Comparison of ENCODE assay signal across 1 cellular context in genomic region chr17:21287703-21288449, GRCh38.
TF ChIP-seq lines count a peak whose summit lies in the region.

No MANE protein-coding gene starts in this region.

TF ChIP-seq in HepG2, 621 proteins besides CTCF, POLR2A, EP300 and RAD21 (continued from another document and continues in another):
- TF ChIP-seq FOXO4 (CRISPR knock-in tag; conservative IDR thresholded peaks at IDR 0.05) (no peak), ZNF121 (CRISPR knock-in tag; IDR thresholded peaks at IDR 0.05) (peak; percentile 90), SMARCC2 (IDR thresholded peaks at IDR 0.05) (no peak), ZBTB37 (CRISPR knock-in tag; IDR thresholded peaks at IDR 0.05) (0 out of 2 replicates have a peak, but pooled peaks have one; percentile 32), PAX8 (CRISPR knock-in tag; IDR thresholded peaks at IDR 0.05; ENCODE audit: borderline replicate concordance) (no peak), NRL (CRISPR knock-in tag; IDR thresholded peaks at IDR 0.05; ENCODE audit: borderline replicate concordance) (no peak; the same call in 1 of the 2 replicates), BRCA1 (CRISPR knock-in tag; IDR thresholded peaks at IDR 0.05) (no peak), FOXA3 (CRISPR knock-in tag; IDR thresholded peaks at IDR 0.05) (no peak), HES4 (CRISPR knock-in tag; IDR thresholded peaks at IDR 0.05; ENCODE audit: borderline replicate concordance) (no peak; the same call in 1 of the 2 replicates), NR2F6 (IDR thresholded peaks at IDR 0.05) (peak; percentile 65; the same call in 1 of the 2 replicates), NR2F6 (CRISPR knock-in tag; IDR thresholded peaks at IDR 0.05) (0 out of 2 replicates have a peak, but pooled peaks have one; percentile 70), HINFP (CRISPR knock-in tag; IDR thresholded peaks at IDR 0.05; ENCODE audit: low read depth) (no peak), USF2 (IDR thresholded peaks at IDR 0.05; ENCODE audit: low read depth, low read length) (no peak), USF2 (CRISPR knock-in tag; IDR thresholded peaks at IDR 0.05; ENCODE audit: borderline replicate concordance) (no peak), ZKSCAN5 (CRISPR knock-in tag; IDR thresholded peaks at IDR 0.05) (no peak), ZNF7 (CRISPR knock-in tag; IDR thresholded peaks at IDR 0.05) (no peak), ZFP41 (CRISPR knock-in tag; IDR thresholded peaks at IDR 0.05; ENCODE audit: borderline replicate concordance) (0 out of 2 replicates have a peak, but pooled peaks have one; percentile 6), YY1 (IDR thresholded peaks at IDR 0.05; ENCODE audit: insufficient read depth, insufficient replicate concordance, low read depth, low read length) (no peak), FOSL2 (CRISPR knock-in tag; IDR thresholded peaks at IDR 0.05) (peak; percentile 99), GABPA (IDR thresholded peaks at IDR 0.05; ENCODE audit: low read depth, low read length) (peak; percentile 61), GABPA (CRISPR knock-in tag; IDR thresholded peaks at IDR 0.05; ENCODE audit: low read depth) (peak; percentile 86), ATF3 (CRISPR knock-in tag; IDR thresholded peaks at IDR 0.05) (peak; percentile 99), ZFP91 (CRISPR knock-in tag; IDR thresholded peaks at IDR 0.05; ENCODE audit: borderline replicate concordance) (peak; percentile 99), HNRNPH1 (optimal IDR thresholded peaks at IDR 0.05; ENCODE audit: low read depth, low read length) (no peak), ZBTB38 (CRISPR knock-in tag; IDR thresholded peaks at IDR 0.05) (no peak), RORA (CRISPR knock-in tag; IDR thresholded peaks at IDR 0.05) (no peak), ZEB1 (IDR thresholded peaks at IDR 0.05; ENCODE audit: insufficient replicate concordance, low read depth) (no peak), HNRNPK (IDR thresholded peaks at IDR 0.05; ENCODE audit: low read depth, low read length, poor library complexity, severe bottlenecking) (no peak), ZNF329 (CRISPR knock-in tag; IDR thresholded peaks at IDR 0.05; ENCODE audit: low read depth) (0 out of 2 replicates have a peak, but pooled peaks have one; percentile 34), SKI (IDR thresholded peaks at IDR 0.05; ENCODE audit: partially characterized antibody) (peak; percentile 49), ATF2 (CRISPR knock-in tag; IDR thresholded peaks at IDR 0.05) (peak; percentile 67), ZNF792 (CRISPR knock-in tag; IDR thresholded peaks at IDR 0.05) (peak; percentile 78; the same call in 1 of the 2 replicates), HDAC1 (CRISPR knock-in tag; IDR thresholded peaks at IDR 0.05) (peak; percentile 92), ZNF24 (IDR thresholded peaks at IDR 0.05) (no peak), NFYC (CRISPR knock-in tag; IDR thresholded peaks at IDR 0.05) (peak; percentile 40), DNMT3B (CRISPR knock-in tag; conservative IDR thresholded peaks at IDR 0.05) (no peak), ZNF646 (CRISPR knock-in tag; IDR thresholded peaks at IDR 0.05) (no peak), CREBL2 (CRISPR knock-in tag; IDR thresholded peaks at IDR 0.05; ENCODE audit: borderline replicate concordance) (no peak), TFDP1 (CRISPR knock-in tag; IDR thresholded peaks at IDR 0.05; ENCODE audit: borderline replicate concordance) (0 out of 2 replicates have a peak, but pooled peaks have one; percentile 17), THAP8 (CRISPR knock-in tag; IDR thresholded peaks at IDR 0.05; ENCODE audit: borderline replicate concordance) (no peak), MTF2 (CRISPR knock-in tag; IDR thresholded peaks at IDR 0.05; ENCODE audit: borderline replicate concordance) (no peak), ATF1 (CRISPR knock-in tag; IDR thresholded peaks at IDR 0.05) (no peak), RNF2 (conservative IDR thresholded peaks at IDR 0.05; ENCODE audit: low read depth) (no peak), NFE2L2 (IDR thresholded peaks at IDR 0.05; ENCODE audit: low read length) (peak; percentile 50; the same call in 1 of the 2 replicates), NR1H2 (CRISPR knock-in tag; IDR thresholded peaks at IDR 0.05; ENCODE audit: borderline replicate concordance, low read depth) (no peak; the same call in 1 of the 2 replicates), JARID2 (CRISPR knock-in tag; IDR thresholded peaks at IDR 0.05; ENCODE audit: insufficient replicate concordance) (peak; percentile 2), ZNF607 (CRISPR knock-in tag; IDR thresholded peaks at IDR 0.05; ENCODE audit: borderline replicate concordance) (no peak), ZNF224 (CRISPR knock-in tag; IDR thresholded peaks at IDR 0.05) (no peak), MIER3 (CRISPR knock-in tag; IDR thresholded peaks at IDR 0.05; ENCODE audit: borderline replicate concordance) (peak; percentile 85; the same call in 1 of the 2 replicates)
